ENCODE assay signal across 9 cellular contexts in genomic region chr4:121943941-121944340, GRCh38. TPM values are rescaled to one million over a fixed set of nuclear protein-coding genes. Genes with fewer than 3 reads are reported as not detected.
DNase-seq lines count a peak whose midpoint lies in the region; ATAC-seq and TF ChIP-seq lines count a peak whose summit lies in the region.
"Had no signal": no experiment of that assay in that cellular context is flagged by ENCODE, and none has a peak within 500 bp of the region (broad histone marks: within the 10 kb centered on the region; RNA-seq: fewer than 3 reads in every experiment).

No MANE protein-coding gene starts in this region.

- intact Hi-C loops in gastrocnemius medialis (cut with DNase I; ENCODE audit: low total_unique reads): no loop called here

- TF ChIP-seq CTCF in OCI-LY3 (IDR thresholded peaks at IDR 0.05; ENCODE audit: low read depth, low read length) (peak; percentile 63), gastrocnemius medialis (IDR thresholded peaks at IDR 0.05 in 4 of 5, conservative IDR thresholded peaks at IDR 0.05 in 1 of 5) (no peak)

- no peak overlapping the region for H3K9ac ChIP-seq in OCI-LY3 (ENCODE audit: low read length)

- DNase-seq in EH (ENCODE audit: low read depth) (peak; percentile 6), iPS DF 4.7 (ENCODE audit: extremely low read depth, low spot score) (peak; percentile 38), ACHN (no peak), gastrocnemius medialis (no peak), hepatic stellate cell (ENCODE audit: low spot score) (no peak)
- DNase-seq: T-helper 1 cell had no signal

- ATAC-seq in GM21367 (IDR thresholded peaks at IDR 0.05; ENCODE audit: unreplicated experiment): peak; percentile 74
- no peak for ATAC-seq in HG03439 (IDR thresholded peaks at IDR 0.05; ENCODE audit: unreplicated experiment)
- ATAC-seq in gastrocnemius medialis: no peak

- in situ Hi-C loops in ACHN (cut with HindIII; ENCODE audit: low pct_ligation_motif_present, low pct_unique_long_range_greater_than_20kb, low sequenced_read_pairs): no loop called here
- in situ Hi-C loops in gastrocnemius medialis (cut with MboI; ENCODE audit: low sequenced_read_pairs in 4 of 4): no loop called here

- no peaks in the 10 kb centered on the region for H3K79me2 ChIP-seq in OCI-LY3 (ENCODE audit: low read length)

- H4K20me1 ChIP-seq in OCI-LY3 (ENCODE audit: insufficient read depth, low read length): no peaks in the 10 kb centered on the region

- H3K27ac ChIP-seq in OCI-LY3 (ENCODE audit: low read length) (no peak overlapping the region), gastrocnemius medialis (no peak overlapping the region)

- TF ChIP-seq POLR2A in gastrocnemius medialis (IDR thresholded peaks at IDR 0.05): no peak

- H3K4me1 ChIP-seq in OCI-LY3 (ENCODE audit: low read length) (no peaks in the 10 kb centered on the region), gastrocnemius medialis (no peaks in the 10 kb centered on the region)

- no peak overlapping the region for H2AFZ ChIP-seq in OCI-LY3 (ENCODE audit: low read depth, low read length)

- no peak overlapping the region for H3K4me2 ChIP-seq in OCI-LY3 (ENCODE audit: low read length)

- H3K4me3 ChIP-seq in OCI-LY3 (ENCODE audit: low read length): no peak overlapping the region
- H3K4me3 ChIP-seq in gastrocnemius medialis: no peak overlapping the region

- H3K36me3 ChIP-seq in OCI-LY3 (replicated peaks; ENCODE audit: low read depth, low read length): no peaks in the 10 kb centered on the region
- no peaks in the 10 kb centered on the region for H3K36me3 ChIP-seq in gastrocnemius medialis

- H3K27me3 ChIP-seq in OCI-LY3 (ENCODE audit: low read depth, low read length) (peaks cover 13% of the 10 kb centered on the region), gastrocnemius medialis (peaks cover 3% of the 10 kb centered on the region in 3 donors)

- H3K9me3 ChIP-seq in OCI-LY3 (ENCODE audit: insufficient read depth, low read length) (no peaks in the 10 kb centered on the region), gastrocnemius medialis (no peaks in the 10 kb centered on the region)

RNA-seq across cellular contexts. Expression of gene TRPC3, which starts 7.9 kb away (rescaled TPM):
- under 1 TPM in 1 of 4 donors, not detected in 3; 0.09 TPM for total RNA-seq in gastrocnemius medialis

Comparison
In these comparisons a context has a peak if more than half of its experiments do, and no peak if none do; other contexts are left out.
1. DNase-seq: peak in EH (single experiment) and iPS DF 4.7 (single experiment); none in ACHN (single experiment), gastrocnemius medialis (0 of 2) and hepatic stellate cell (single experiment).